In genomic region chr1:116189481-116189880, GRCh38 we compare ENCODE assay signal across 28 cellular contexts.
DNase-seq lines count a peak whose midpoint lies in the region; ATAC-seq and FAIRE-seq lines count a peak whose summit lies in the region.
"Had no signal": no experiment of that assay in that cellular context is flagged by ENCODE, and none has a peak within 500 bp of the region (broad histone marks: within the 10 kb centered on the region; RNA-seq: fewer than 3 reads in every experiment).

No MANE protein-coding gene starts in this region.

- no peak for FAIRE-seq in small intestine (lab: Jason Lieb, UNC)
- FAIRE-seq: A549, D721Med, GM12878, GM19239, H1 had no signal

- CTCF ChIA-PET in activated CD4-positive, alpha-beta memory T cell treated with anti-CD3 and anti-CD28 coated beads for 36 hours (lab: Charles Lee), result interaction anchor here (1.4 kb wide), 1 partner anchor 296 kb away, joined by 3 read pairs; no protein-coding TSS in a partner anchor

- DNase-seq in activated naive CD4-positive, alpha-beta T cell (lab: John Stamatoyannopoulos, UW), result no peak
- peak; percentile 10 for DNase-seq in SW480 (ENCODE audit: low spot score)
- no peak for DNase-seq in left colon
- peak; percentile 60 for DNase-seq in small intestine
- no peak for DNase-seq in activated CD4-positive, alpha-beta memory T cell treated with anti-CD3 and anti-CD28 coated beads for 36 hours
- no peak for DNase-seq in activated CD4-positive, alpha-beta T cell treated with anti-CD3 and anti-CD28 coated beads, Interleukin-2, amount 50 U/mL, for 1 hour
- DNase-seq: 8988T; ACHN; AML-193; BE2C; CD4-positive, alpha-beta T cell; CD8-positive, alpha-beta memory T cell; DMS 273 treated with DMSO at 0.1 percent for 48 hours; DMS79; EL; GDM1; GM23248; H9 had no signal

- no peaks in the 10 kb centered on the region for H3K4me1 ChIP-seq in small intestine (ENCODE audit: control insufficient read depth in 2 of 2, insufficient read depth in 1 of 2, low read depth in 1 of 2, low read length in 1 of 2)
- H3K4me1 ChIP-seq: A549; BE2C; BLaER1 treated with 17β-estradiol and CSF1 and Interleukin-3, amounts not matched to agents 10 nM and 100 nM had no signal

- H3K9me3 Mint-ChIP-seq in activated naive CD4-positive, alpha-beta T cell treated with anti-CD3 and anti-CD28 coated beads, Interleukin-2, amount 50 U/mL, for 24 hours, result no peaks in the 10 kb centered on the region
- H3K9me3 Mint-ChIP-seq in activated CD4-positive, alpha-beta memory T cell treated with anti-CD3 and anti-CD28 coated beads for 36 hours, result no peaks in the 10 kb centered on the region
- H3K9me3 Mint-ChIP-seq: CD4-positive, alpha-beta T cell; CD8-positive, alpha-beta memory T cell had no signal

- no peak overlapping the region for H3K4me3 Mint-ChIP-seq in activated naive CD4-positive, alpha-beta T cell treated with anti-CD3 and anti-CD28 coated beads, Interleukin-2, amount 50 U/mL, for 24 hours
- H3K4me3 Mint-ChIP-seq in activated CD4-positive, alpha-beta memory T cell treated with anti-CD3 and anti-CD28 coated beads for 36 hours, result no peak overlapping the region
- H3K4me3 Mint-ChIP-seq: CD14-positive monocyte; CD4-positive, alpha-beta T cell; CD8-positive, alpha-beta memory T cell; H9 had no signal

- H3K4me3 ChIP-seq in small intestine (ENCODE audit: low read depth in 1 of 2, low read length in 2 of 2), result no peak overlapping the region
- H3K4me3 ChIP-seq: A549; BLaER1 treated with 17β-estradiol and CSF1 and Interleukin-3, amounts not matched to agents 10 nM and 100 nM; GM12878; GM23248 had no signal

- intact Hi-C loops in left colon (cut with DNase I, micrococcal nuclease), result no loop called here
- intact Hi-C loops in activated CD4-positive, alpha-beta memory T cell treated with anti-CD3 and anti-CD28 coated beads for 36 hours (cut with micrococcal nuclease), result no loop called here

- peak overlapping the region; percentile 49 for H3K27ac Mint-ChIP-seq in activated naive CD4-positive, alpha-beta T cell treated with anti-CD3 and anti-CD28 coated beads, Interleukin-2, amount 50 U/mL, for 24 hours
- no peak overlapping the region for H3K27ac Mint-ChIP-seq in activated CD4-positive, alpha-beta memory T cell treated with anti-CD3 and anti-CD28 coated beads for 36 hours
- H3K27ac Mint-ChIP-seq: CD14-positive monocyte; CD4-positive, alpha-beta T cell; CD8-positive, alpha-beta memory T cell; H9 had no signal

- POLR2A ChIA-PET in activated CD4-positive, alpha-beta memory T cell treated with anti-CD3 and anti-CD28 coated beads for 36 hours (lab: Charles Lee), result no interaction called here

- ATAC-seq in left colon (peak; percentile 57), HG02798 (IDR thresholded peaks at IDR 0.05; ENCODE audit: poor library complexity, unreplicated experiment) (no peak)
- ATAC-seq: A549, GM12878, HCT116 had no signal

- peaks cover 7% of the 10 kb centered on the region for H3K4me1 Mint-ChIP-seq in activated naive CD4-positive, alpha-beta T cell treated with anti-CD3 and anti-CD28 coated beads, Interleukin-2, amount 50 U/mL, for 24 hours
- peaks cover under 1% of the 10 kb centered on the region for H3K4me1 Mint-ChIP-seq in activated CD4-positive, alpha-beta memory T cell treated with anti-CD3 and anti-CD28 coated beads for 36 hours (ENCODE audit: low read depth)
- H3K4me1 Mint-ChIP-seq: CD14-positive monocyte; CD8-positive, alpha-beta memory T cell had no signal

- no peaks in the 10 kb centered on the region for H3K36me3 ChIP-seq in small intestine (ENCODE audit: control insufficient read depth in 2 of 2, insufficient read depth in 2 of 2, low read length in 2 of 2)
- H3K36me3 ChIP-seq: BE2C; BLaER1 treated with 17β-estradiol and CSF1 and Interleukin-3, amounts not matched to agents 10 nM and 100 nM had no signal

- no peaks in the 10 kb centered on the region for H3K27me3 Mint-ChIP-seq in activated naive CD4-positive, alpha-beta T cell treated with anti-CD3 and anti-CD28 coated beads, Interleukin-2, amount 50 U/mL, for 24 hours
- no peaks in the 10 kb centered on the region for H3K27me3 Mint-ChIP-seq in activated CD4-positive, alpha-beta memory T cell treated with anti-CD3 and anti-CD28 coated beads for 36 hours

- no peaks in the 10 kb centered on the region for H3K27me3 ChIP-seq in small intestine (ENCODE audit: control insufficient read depth in 2 of 2, insufficient read depth in 2 of 2, low read length in 2 of 2)
- H3K27me3 ChIP-seq: BE2C; BLaER1 treated with 17β-estradiol and CSF1 and Interleukin-3, amounts not matched to agents 10 nM and 100 nM had no signal

- no peak overlapping the region for H3K27ac ChIP-seq in small intestine (ENCODE audit: low read depth in 1 of 2, low read length in 1 of 2)
- H3K27ac ChIP-seq: A549; BLaER1 treated with 17β-estradiol and CSF1 and Interleukin-3, amounts not matched to agents 10 nM and 100 nM; GM23248 had no signal

- H3K36me3 Mint-ChIP-seq in activated naive CD4-positive, alpha-beta T cell treated with anti-CD3 and anti-CD28 coated beads, Interleukin-2, amount 50 U/mL, for 24 hours, result no peaks in the 10 kb centered on the region
- no peaks in the 10 kb centered on the region for H3K36me3 Mint-ChIP-seq in activated CD4-positive, alpha-beta memory T cell treated with anti-CD3 and anti-CD28 coated beads for 36 hours
- H3K36me3 Mint-ChIP-seq: CD14-positive monocyte had no signal

- H3K9me3 ChIP-seq in small intestine (ENCODE audit: control insufficient read depth, low read depth), result no peaks in the 10 kb centered on the region
- H3K9me3 ChIP-seq: A549; BE2C; BLaER1 treated with 17β-estradiol and CSF1 and Interleukin-3, amounts not matched to agents 10 nM and 100 nM had no signal

- WGBS in small intestine, 3 donors, result 36 to 44% (median 42%) methylated on average over 3 of the region's 3 CpGs

Comparison
In these comparisons a context has a peak if more than half of its experiments do, and no peak if none do; other contexts are left out.
1. DNase-seq: peak in SW480 (single experiment) and small intestine (single experiment); none in activated naive CD4-positive, alpha-beta T cell (0 of 4), left colon (0 of 2), activated CD4-positive, alpha-beta memory T cell treated with anti-CD3 and anti-CD28 coated beads for 36 hours (single experiment) and activated CD4-positive, alpha-beta T cell treated with anti-CD3 and anti-CD28 coated beads, Interleukin-2, amount 50 U/mL, for 1 hour (single experiment).